Comparison of ENCODE assay signal across 1 cellular context in the genomic region with DNA sequence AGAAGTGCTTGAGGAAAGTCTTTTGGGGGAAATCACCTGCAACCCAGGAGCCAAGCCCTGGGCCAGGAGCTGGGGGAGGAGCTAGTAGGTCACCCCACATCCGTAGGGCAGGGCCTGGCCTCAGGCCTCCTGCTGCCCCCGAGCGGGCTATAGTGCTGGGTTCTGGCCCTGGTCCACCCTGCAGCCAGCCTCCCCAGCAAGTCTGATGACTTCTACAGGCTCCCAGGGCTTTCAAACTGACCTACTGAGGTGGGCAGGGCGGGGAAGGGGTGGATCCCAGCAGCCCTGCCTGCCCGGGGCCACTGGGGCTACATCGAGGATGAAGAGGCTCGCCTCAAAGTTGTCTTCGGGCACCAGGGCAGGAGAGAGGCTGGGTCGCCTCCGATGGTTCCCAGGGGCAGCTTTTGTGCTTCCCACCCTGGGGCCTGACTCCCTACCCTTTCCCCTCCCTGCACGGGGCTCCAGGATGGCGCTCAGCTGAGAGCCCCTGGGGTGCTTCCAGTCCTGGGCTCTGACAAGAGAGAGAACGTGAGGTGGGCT.
TF ChIP-seq lines count a peak whose summit lies in the region.

No MANE protein-coding gene starts in this region.

TF ChIP-seq in HepG2, 621 proteins besides CTCF, POLR2A, EP300 and RAD21 (continues in another document):
- TF ChIP-seq POLR2G (IDR thresholded peaks at IDR 0.05; ENCODE audit: low read depth, low read length) (peak; percentile 15; the same call in 1 of the 2 replicates), FOXC1 (CRISPR knock-in tag; IDR thresholded peaks at IDR 0.05; ENCODE audit: borderline replicate concordance) (0 out of 2 replicates have a peak, but pooled peaks have one; percentile 40), ARNT2 (CRISPR knock-in tag; IDR thresholded peaks at IDR 0.05; ENCODE audit: low read depth) (0 out of 2 replicates have a peak, but pooled peaks have one; percentile 4), PAF1 (CRISPR knock-in tag; IDR thresholded peaks at IDR 0.05) (0 out of 2 replicates have a peak, but pooled peaks have one; percentile 64), ZNF562 (CRISPR knock-in tag; IDR thresholded peaks at IDR 0.05; ENCODE audit: borderline replicate concordance) (no peak), POLR2AphosphoS5 (IDR thresholded peaks at IDR 0.05; ENCODE audit: low read depth, low read length) (0 out of 2 replicates have a peak, but pooled peaks have one; percentile 16), ZNF296 (CRISPR knock-in tag; conservative IDR thresholded peaks at IDR 0.05) (no peak), TBP (CRISPR knock-in tag; IDR thresholded peaks at IDR 0.05) (no peak), ZNF431 (CRISPR knock-in tag; IDR thresholded peaks at IDR 0.05; ENCODE audit: borderline replicate concordance, low read depth) (no peak), ZNF543 (CRISPR knock-in tag; IDR thresholded peaks at IDR 0.05) (no peak), HES4 (CRISPR knock-in tag; IDR thresholded peaks at IDR 0.05; ENCODE audit: borderline replicate concordance) (no peak), SRSF4 (IDR thresholded peaks at IDR 0.05; ENCODE audit: low read depth, low read length, poor library complexity, severe bottlenecking) (peak; percentile 41), PAX8 (CRISPR knock-in tag; IDR thresholded peaks at IDR 0.05; ENCODE audit: borderline replicate concordance) (no peak), ZMYM4 (CRISPR knock-in tag; IDR thresholded peaks at IDR 0.05) (no peak), ZNF207 (IDR thresholded peaks at IDR 0.05; ENCODE audit: borderline replicate concordance) (no peak), ZNF441 (CRISPR knock-in tag; IDR thresholded peaks at IDR 0.05; ENCODE audit: borderline replicate concordance) (no peak), ZMAT3 (CRISPR knock-in tag; conservative IDR thresholded peaks at IDR 0.05) (no peak), ZNF777 (CRISPR knock-in tag; IDR thresholded peaks at IDR 0.05) (no peak), ZNF672 (CRISPR knock-in tag; IDR thresholded peaks at IDR 0.05) (no peak), NFYB (CRISPR knock-in tag; IDR thresholded peaks at IDR 0.05) (0 out of 2 replicates have a peak, but pooled peaks have one; percentile 4), ZNF234 (CRISPR knock-in tag; conservative IDR thresholded peaks at IDR 0.05) (no peak), ZNF788 (CRISPR knock-in tag; IDR thresholded peaks at IDR 0.05; ENCODE audit: borderline replicate concordance) (no peak), ZSCAN29 (CRISPR knock-in tag; conservative IDR thresholded peaks at IDR 0.05) (no peak), ZSCAN30 (CRISPR knock-in tag; IDR thresholded peaks at IDR 0.05) (no peak)
- TF ChIP-seq, protein P1, sequence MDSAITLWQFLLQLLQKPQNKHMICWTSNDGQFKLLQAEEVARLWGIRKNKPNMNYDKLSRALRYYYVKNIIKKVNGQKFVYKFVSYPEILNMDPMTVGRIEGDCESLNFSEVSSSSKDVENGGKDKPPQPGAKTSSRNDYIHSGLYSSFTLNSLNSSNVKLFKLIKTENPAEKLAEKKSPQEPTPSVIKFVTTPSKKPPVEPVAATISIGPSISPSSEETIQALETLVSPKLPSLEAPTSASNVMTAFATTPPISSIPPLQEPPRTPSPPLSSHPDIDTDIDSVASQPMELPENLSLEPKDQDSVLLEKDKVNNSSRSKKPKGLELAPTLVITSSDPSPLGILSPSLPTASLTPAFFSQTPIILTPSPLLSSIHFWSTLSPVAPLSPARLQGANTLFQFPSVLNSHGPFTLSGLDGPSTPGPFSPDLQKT (CRISPR knock-in tag; IDR thresholded peaks at IDR 0.05; ENCODE audit: borderline replicate concordance), result no peak
- TF ChIP-seq, protein P2, sequence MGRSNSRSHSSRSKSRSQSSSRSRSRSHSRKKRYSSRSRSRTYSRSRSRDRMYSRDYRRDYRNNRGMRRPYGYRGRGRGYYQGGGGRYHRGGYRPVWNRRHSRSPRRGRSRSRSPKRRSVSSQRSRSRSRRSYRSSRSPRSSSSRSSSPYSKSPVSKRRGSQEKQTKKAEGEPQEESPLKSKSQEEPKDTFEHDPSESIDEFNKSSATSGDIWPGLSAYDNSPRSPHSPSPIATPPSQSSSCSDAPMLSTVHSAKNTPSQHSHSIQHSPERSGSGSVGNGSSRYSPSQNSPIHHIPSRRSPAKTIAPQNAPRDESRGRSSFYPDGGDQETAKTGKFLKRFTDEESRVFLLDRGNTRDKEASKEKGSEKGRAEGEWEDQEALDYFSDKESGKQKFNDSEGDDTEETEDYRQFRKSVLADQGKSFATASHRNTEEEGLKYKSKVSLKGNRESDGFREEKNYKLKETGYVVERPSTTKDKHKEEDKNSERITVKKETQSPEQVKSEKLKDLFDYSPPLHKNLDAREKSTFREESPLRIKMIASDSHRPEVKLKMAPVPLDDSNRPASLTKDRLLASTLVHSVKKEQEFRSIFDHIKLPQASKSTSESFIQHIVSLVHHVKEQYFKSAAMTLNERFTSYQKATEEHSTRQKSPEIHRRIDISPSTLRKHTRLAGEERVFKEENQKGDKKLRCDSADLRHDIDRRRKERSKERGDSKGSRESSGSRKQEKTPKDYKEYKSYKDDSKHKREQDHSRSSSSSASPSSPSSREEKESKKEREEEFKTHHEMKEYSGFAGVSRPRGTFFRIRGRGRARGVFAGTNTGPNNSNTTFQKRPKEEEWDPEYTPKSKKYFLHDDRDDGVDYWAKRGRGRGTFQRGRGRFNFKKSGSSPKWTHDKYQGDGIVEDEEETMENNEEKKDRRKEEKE (IDR thresholded peaks at IDR 0.05), result no peak
- TF ChIP-seq, protein P3, sequence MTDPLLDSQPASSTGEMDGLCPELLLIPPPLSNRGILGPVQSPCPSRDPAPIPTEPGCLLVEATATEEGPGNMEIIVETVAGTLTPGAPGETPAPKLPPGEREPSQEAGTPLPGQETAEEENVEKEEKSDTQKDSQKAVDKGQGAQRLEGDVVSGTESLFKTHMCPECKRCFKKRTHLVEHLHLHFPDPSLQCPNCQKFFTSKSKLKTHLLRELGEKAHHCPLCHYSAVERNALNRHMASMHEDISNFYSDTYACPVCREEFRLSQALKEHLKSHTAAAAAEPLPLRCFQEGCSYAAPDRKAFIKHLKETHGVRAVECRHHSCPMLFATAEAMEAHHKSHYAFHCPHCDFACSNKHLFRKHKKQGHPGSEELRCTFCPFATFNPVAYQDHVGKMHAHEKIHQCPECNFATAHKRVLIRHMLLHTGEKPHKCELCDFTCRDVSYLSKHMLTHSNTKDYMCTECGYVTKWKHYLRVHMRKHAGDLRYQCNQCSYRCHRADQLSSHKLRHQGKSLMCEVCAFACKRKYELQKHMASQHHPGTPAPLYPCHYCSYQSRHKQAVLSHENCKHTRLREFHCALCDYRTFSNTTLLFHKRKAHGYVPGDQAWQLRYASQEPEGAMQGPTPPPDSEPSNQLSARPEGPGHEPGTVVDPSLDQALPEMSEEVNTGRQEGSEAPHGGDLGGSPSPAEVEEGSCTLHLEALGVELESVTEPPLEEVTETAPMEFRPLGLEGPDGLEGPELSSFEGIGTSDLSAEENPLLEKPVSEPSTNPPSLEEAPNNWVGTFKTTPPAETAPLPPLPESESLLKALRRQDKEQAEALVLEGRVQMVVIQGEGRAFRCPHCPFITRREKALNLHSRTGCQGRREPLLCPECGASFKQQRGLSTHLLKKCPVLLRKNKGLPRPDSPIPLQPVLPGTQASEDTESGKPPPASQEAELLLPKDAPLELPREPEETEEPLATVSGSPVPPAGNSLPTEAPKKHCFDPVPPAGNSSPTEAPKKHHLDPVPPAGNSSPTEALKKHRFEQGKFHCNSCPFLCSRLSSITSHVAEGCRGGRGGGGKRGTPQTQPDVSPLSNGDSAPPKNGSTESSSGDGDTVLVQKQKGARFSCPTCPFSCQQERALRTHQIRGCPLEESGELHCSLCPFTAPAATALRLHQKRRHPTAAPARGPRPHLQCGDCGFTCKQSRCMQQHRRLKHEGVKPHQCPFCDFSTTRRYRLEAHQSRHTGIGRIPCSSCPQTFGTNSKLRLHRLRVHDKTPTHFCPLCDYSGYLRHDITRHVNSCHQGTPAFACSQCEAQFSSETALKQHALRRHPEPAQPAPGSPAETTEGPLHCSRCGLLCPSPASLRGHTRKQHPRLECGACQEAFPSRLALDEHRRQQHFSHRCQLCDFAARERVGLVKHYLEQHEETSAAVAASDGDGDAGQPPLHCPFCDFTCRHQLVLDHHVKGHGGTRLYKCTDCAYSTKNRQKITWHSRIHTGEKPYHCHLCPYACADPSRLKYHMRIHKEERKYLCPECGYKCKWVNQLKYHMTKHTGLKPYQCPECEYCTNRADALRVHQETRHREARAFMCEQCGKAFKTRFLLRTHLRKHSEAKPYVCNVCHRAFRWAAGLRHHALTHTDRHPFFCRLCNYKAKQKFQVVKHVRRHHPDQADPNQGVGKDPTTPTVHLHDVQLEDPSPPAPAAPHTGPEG (CRISPR knock-in tag; IDR thresholded peaks at IDR 0.05), result no peak
- TF ChIP-seq, protein P4, sequence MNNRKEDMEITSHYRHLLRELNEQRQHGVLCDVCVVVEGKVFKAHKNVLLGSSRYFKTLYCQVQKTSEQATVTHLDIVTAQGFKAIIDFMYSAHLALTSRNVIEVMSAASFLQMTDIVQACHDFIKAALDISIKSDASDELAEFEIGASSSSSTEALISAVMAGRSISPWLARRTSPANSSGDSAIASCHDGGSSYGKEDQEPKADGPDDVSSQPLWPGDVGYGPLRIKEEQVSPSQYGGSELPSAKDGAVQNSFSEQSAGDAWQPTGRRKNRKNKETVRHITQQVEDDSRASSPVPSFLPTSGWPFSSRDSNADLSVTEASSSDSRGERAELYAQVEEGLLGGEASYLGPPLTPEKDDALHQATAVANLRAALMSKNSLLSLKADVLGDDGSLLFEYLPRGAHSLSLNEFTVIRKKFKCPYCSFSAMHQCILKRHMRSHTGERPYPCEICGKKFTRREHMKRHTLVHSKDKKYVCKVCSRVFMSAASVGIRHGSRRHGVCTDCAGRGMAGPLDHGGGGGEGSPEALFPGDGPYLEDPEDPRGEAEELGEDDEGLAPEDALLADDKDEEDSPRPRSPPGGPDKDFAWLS (CRISPR knock-in tag; IDR thresholded peaks at IDR 0.05; ENCODE audit: borderline replicate concordance), result no peak
- TF ChIP-seq, protein P5, sequence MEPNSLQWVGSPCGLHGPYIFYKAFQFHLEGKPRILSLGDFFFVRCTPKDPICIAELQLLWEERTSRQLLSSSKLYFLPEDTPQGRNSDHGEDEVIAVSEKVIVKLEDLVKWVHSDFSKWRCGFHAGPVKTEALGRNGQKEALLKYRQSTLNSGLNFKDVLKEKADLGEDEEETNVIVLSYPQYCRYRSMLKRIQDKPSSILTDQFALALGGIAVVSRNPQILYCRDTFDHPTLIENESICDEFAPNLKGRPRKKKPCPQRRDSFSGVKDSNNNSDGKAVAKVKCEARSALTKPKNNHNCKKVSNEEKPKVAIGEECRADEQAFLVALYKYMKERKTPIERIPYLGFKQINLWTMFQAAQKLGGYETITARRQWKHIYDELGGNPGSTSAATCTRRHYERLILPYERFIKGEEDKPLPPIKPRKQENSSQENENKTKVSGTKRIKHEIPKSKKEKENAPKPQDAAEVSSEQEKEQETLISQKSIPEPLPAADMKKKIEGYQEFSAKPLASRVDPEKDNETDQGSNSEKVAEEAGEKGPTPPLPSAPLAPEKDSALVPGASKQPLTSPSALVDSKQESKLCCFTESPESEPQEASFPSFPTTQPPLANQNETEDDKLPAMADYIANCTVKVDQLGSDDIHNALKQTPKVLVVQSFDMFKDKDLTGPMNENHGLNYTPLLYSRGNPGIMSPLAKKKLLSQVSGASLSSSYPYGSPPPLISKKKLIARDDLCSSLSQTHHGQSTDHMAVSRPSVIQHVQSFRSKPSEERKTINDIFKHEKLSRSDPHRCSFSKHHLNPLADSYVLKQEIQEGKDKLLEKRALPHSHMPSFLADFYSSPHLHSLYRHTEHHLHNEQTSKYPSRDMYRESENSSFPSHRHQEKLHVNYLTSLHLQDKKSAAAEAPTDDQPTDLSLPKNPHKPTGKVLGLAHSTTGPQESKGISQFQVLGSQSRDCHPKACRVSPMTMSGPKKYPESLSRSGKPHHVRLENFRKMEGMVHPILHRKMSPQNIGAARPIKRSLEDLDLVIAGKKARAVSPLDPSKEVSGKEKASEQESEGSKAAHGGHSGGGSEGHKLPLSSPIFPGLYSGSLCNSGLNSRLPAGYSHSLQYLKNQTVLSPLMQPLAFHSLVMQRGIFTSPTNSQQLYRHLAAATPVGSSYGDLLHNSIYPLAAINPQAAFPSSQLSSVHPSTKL (CRISPR knock-in tag; IDR thresholded peaks at IDR 0.05), result no peak
- TF ChIP-seq, protein P6, sequence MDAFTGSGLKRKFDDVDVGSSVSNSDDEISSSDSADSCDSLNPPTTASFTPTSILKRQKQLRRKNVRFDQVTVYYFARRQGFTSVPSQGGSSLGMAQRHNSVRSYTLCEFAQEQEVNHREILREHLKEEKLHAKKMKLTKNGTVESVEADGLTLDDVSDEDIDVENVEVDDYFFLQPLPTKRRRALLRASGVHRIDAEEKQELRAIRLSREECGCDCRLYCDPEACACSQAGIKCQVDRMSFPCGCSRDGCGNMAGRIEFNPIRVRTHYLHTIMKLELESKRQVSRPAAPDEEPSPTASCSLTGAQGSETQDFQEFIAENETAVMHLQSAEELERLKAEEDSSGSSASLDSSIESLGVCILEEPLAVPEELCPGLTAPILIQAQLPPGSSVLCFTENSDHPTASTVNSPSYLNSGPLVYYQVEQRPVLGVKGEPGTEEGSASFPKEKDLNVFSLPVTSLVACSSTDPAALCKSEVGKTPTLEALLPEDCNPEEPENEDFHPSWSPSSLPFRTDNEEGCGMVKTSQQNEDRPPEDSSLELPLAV (CRISPR knock-in tag; conservative IDR thresholded peaks at IDR 0.05; ENCODE audit: low read depth), result no peak
- TF ChIP-seq, protein P7, sequence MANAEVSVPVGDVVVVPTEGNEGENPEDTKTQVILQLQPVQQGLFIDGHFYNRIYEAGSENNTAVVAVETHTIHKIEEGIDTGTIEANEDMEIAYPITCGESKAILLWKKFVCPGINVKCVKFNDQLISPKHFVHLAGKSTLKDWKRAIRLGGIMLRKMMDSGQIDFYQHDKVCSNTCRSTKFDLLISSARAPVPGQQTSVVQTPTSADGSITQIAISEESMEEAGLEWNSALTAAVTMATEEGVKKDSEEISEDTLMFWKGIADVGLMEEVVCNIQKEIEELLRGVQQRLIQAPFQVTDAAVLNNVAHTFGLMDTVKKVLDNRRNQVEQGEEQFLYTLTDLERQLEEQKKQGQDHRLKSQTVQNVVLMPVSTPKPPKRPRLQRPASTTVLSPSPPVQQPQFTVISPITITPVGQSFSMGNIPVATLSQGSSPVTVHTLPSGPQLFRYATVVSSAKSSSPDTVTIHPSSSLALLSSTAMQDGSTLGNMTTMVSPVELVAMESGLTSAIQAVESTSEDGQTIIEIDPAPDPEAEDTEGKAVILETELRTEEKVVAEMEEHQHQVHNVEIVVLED (CRISPR knock-in tag; IDR thresholded peaks at IDR 0.05; ENCODE audit: borderline replicate concordance), result no peak
- TF ChIP-seq, protein P8, sequence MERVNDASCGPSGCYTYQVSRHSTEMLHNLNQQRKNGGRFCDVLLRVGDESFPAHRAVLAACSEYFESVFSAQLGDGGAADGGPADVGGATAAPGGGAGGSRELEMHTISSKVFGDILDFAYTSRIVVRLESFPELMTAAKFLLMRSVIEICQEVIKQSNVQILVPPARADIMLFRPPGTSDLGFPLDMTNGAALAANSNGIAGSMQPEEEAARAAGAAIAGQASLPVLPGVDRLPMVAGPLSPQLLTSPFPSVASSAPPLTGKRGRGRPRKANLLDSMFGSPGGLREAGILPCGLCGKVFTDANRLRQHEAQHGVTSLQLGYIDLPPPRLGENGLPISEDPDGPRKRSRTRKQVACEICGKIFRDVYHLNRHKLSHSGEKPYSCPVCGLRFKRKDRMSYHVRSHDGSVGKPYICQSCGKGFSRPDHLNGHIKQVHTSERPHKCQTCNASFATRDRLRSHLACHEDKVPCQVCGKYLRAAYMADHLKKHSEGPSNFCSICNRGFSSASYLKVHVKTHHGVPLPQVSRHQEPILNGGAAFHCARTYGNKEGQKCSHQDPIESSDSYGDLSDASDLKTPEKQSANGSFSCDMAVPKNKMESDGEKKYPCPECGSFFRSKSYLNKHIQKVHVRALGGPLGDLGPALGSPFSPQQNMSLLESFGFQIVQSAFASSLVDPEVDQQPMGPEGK (CRISPR knock-in tag; IDR thresholded peaks at IDR 0.05), result no peak
- TF ChIP-seq, protein P9, sequence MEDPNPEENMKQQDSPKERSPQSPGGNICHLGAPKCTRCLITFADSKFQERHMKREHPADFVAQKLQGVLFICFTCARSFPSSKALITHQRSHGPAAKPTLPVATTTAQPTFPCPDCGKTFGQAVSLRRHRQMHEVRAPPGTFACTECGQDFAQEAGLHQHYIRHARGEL (CRISPR knock-in tag; IDR thresholded peaks at IDR 0.05), result no peak
